Comparison of ENCODE assay signal across 12 cellular contexts in the genomic region with DNA sequence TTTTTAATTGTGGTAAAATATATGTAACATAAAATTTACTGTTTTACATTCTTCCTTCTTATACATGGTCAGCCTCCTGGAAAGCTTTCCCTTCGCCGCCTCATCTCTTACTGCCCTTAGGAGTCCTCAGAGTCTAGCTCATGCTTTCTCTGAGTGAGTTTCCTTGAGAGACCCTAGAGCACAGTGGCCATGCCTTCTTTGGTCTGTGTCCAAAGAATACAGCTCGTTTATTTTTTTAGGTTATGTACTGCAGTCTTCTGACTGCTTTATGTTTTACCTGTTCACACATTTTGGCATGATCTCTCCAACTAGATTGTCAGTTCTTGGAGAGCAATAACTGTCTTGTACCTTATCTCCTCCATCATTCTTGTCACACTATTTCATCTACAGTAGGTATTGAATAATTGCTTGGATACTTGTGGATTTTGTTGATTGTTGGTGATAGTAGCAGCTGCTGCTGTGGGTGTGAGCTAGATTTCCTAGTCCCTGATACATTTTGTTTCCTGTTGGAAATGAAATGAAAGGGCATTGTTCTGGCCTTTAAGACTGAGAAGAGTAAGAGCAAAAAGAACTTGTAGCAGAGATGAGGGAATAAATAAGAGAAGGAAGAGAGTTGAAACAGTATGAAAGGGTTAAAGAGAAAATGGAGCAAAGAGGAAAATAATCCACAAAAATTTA. TPM values are rescaled to one million over a fixed set of nuclear protein-coding genes. Genes with fewer than 3 reads are reported as not detected.
DNase-seq lines count a peak whose midpoint lies in the region; ATAC-seq and TF ChIP-seq lines count a peak whose summit lies in the region.
"Had no signal": no experiment of that assay in that cellular context is flagged by ENCODE, and none has a peak within 500 bp of the region (broad histone marks: within the 10 kb centered on the region; RNA-seq: fewer than 3 reads in every experiment).

No MANE protein-coding gene starts in this region.

- H3K27ac ChIP-seq in GM23338 (ENCODE audit: low read depth), result 0 out of 2 replicates have a peak overlapping the region, but pooled peaks have one; percentile 36
- H3K27ac ChIP-seq: neutrophil had no signal

- peaks cover 46% of the 10 kb centered on the region for H3K36me3 ChIP-seq in GM23338 (ENCODE audit: insufficient read depth)

- peak overlapping the region; percentile 70 for H3K4me3 Mint-ChIP-seq in T-helper 2 cell treated with Interferon-gamma antibody and Interleukin-4, amounts not matched to agents 5 μg/mL and 100 μg/mL, for 36 hours
- no peak overlapping the region for H3K4me3 Mint-ChIP-seq in GM23338
- H3K4me3 Mint-ChIP-seq in activated naive CD8-positive, alpha-beta T cell treated with anti-CD3 and anti-CD28 coated beads, Interleukin-2, amount 50 U/mL, for 24 hours, result peak overlapping the region; percentile 3
- H3K4me3 Mint-ChIP-seq in naive thymus-derived CD8-positive, alpha-beta T cell, result peak overlapping the region in 9 of 10 donors; percentile 0 to 75 (median 43)

- ATAC-seq in GM23338, result no peak
- no peak for ATAC-seq in activated naive CD8-positive, alpha-beta T cell treated with anti-CD3 and anti-CD28 coated beads, Interleukin-2, amount 50 U/mL, for 24 hours
- ATAC-seq in naive thymus-derived CD8-positive, alpha-beta T cell, result no peak
- ATAC-seq in GM18511 (IDR thresholded peaks at IDR 0.05; ENCODE audit: unreplicated experiment), result no peak
- no peak for ATAC-seq in HG02884 (IDR thresholded peaks at IDR 0.05; ENCODE audit: unreplicated experiment)

- POLR2A ChIA-PET in naive thymus-derived CD8-positive, alpha-beta T cell (lab: Charles Lee), result interaction anchor here (0.5 to 1.5 kb wide), 4 partner anchors 10 to 370 kb away, joined by 3 to 6 read pairs (median 3); partner anchors contain the start of gene ARIH2

- H3K4me3 ChIP-seq in GM23338, result no peak overlapping the region

- peaks cover 59% of the 10 kb centered on the region for H3K4me1 Mint-ChIP-seq in T-helper 2 cell treated with Interferon-gamma antibody and Interleukin-4, amounts not matched to agents 5 μg/mL and 100 μg/mL, for 36 hours (ENCODE audit: low read depth)
- no peaks in the 10 kb centered on the region; the same call in 2 of the 3 replicates for H3K4me1 Mint-ChIP-seq in GM23338
- peaks cover 77% of the 10 kb centered on the region for H3K4me1 Mint-ChIP-seq in activated naive CD8-positive, alpha-beta T cell treated with anti-CD3 and anti-CD28 coated beads, Interleukin-2, amount 50 U/mL, for 24 hours
- peaks cover 38 to 77% (median 68%) of the 10 kb centered on the region in 4 donors for H3K4me1 Mint-ChIP-seq in naive thymus-derived CD8-positive, alpha-beta T cell

- H4K20me1 ChIP-seq in GM23338 (replicated peaks; ENCODE audit: insufficient read depth), result peaks cover 50% of the 10 kb centered on the region

- H3K36me3 Mint-ChIP-seq in T-helper 2 cell treated with Interferon-gamma antibody and Interleukin-4, amounts not matched to agents 5 μg/mL and 100 μg/mL, for 36 hours (ENCODE audit: low read depth), result peaks cover 74% of the 10 kb centered on the region
- H3K36me3 Mint-ChIP-seq in GM23338 (ENCODE audit: low read depth), result peaks cover 88% of the 10 kb centered on the region
- H3K36me3 Mint-ChIP-seq in activated naive CD8-positive, alpha-beta T cell treated with anti-CD3 and anti-CD28 coated beads, Interleukin-2, amount 50 U/mL, for 24 hours (ENCODE audit: low read depth), result peaks cover 68% of the 10 kb centered on the region
- H3K36me3 Mint-ChIP-seq in naive thymus-derived CD8-positive, alpha-beta T cell, result peaks cover 14 to 89% (median 33%) of the 10 kb centered on the region in 3 donors

- no peaks in the 10 kb centered on the region for H3K4me1 ChIP-seq in GM23338 (ENCODE audit: insufficient read depth)

- H3K9me2 ChIP-seq in GM23338 (ENCODE audit: insufficient read depth), result no peaks in the 10 kb centered on the region

- H3F3A ChIP-seq in GM23338 (replicated peaks; ENCODE audit: low read depth), result peaks cover 6% of the 10 kb centered on the region; the same call in 1 of the 2 replicates

- H2AFZ ChIP-seq in GM23338, result no peak overlapping the region

- H3K27ac Mint-ChIP-seq in T-helper 2 cell treated with Interferon-gamma antibody and Interleukin-4, amounts not matched to agents 5 μg/mL and 100 μg/mL, for 36 hours, result peak overlapping the region; percentile 65
- no peak overlapping the region for H3K27ac Mint-ChIP-seq in GM23338
- no peak overlapping the region for H3K27ac Mint-ChIP-seq in activated naive CD8-positive, alpha-beta T cell treated with anti-CD3 and anti-CD28 coated beads, Interleukin-2, amount 50 U/mL, for 24 hours
- peak overlapping the region in 8 of 10 donors; percentile 3 to 82 (median 42) for H3K27ac Mint-ChIP-seq in naive thymus-derived CD8-positive, alpha-beta T cell

- DNase-seq in T-helper 2 cell treated with Interferon-gamma antibody and Interleukin-4, amounts not matched to agents 5 μg/mL and 100 μg/mL, for 36 hours (ENCODE audit: low spot score), result no peak
- DNase-seq in T-helper 2 cell (no peak), GM23338 (ENCODE audit: low spot score) (no peak), T1000 (lab: John Stamatoyannopoulos, UW) (no peak)
- no peak for DNase-seq in activated naive CD8-positive, alpha-beta T cell treated with anti-CD3 and anti-CD28 coated beads, Interleukin-2, amount 50 U/mL, for 24 hours
- no peak for DNase-seq in naive thymus-derived CD8-positive, alpha-beta T cell
- DNase-seq: activated CD4-positive, CD25-positive, alpha-beta regulatory T cell treated with anti-CD3 and anti-CD28 coated beads, Interleukin-2, amount 50 U/mL, for 72 hours; NCI-H2081 treated with DMSO at 0.1 percent for 48 hours; NK-92 treated with Interleukin-12 subunit alpha and Interleukin-12 subunit beta, amount 100 ng/mL, for 24 hours had no signal

- peaks cover 100% of the 10 kb centered on the region for H3K79me2 ChIP-seq in GM23338 (replicated peaks; ENCODE audit: insufficient read depth)

- no peaks in the 10 kb centered on the region for H3K9me3 Mint-ChIP-seq in T-helper 2 cell treated with Interferon-gamma antibody and Interleukin-4, amounts not matched to agents 5 μg/mL and 100 μg/mL, for 36 hours
- H3K9me3 Mint-ChIP-seq in GM23338, result no peaks in the 10 kb centered on the region
- H3K9me3 Mint-ChIP-seq in activated naive CD8-positive, alpha-beta T cell treated with anti-CD3 and anti-CD28 coated beads, Interleukin-2, amount 50 U/mL, for 24 hours, result no peaks in the 10 kb centered on the region
- no peaks in the 10 kb centered on the region for H3K9me3 Mint-ChIP-seq in naive thymus-derived CD8-positive, alpha-beta T cell

- no peaks in the 10 kb centered on the region for H3K27me3 ChIP-seq in GM23338 (ENCODE audit: insufficient read depth)
- H3K27me3 ChIP-seq: neutrophil had no signal

- TF ChIP-seq CTCF in GM23338 (conservative IDR thresholded peaks at IDR 0.05; ENCODE audit: low read depth in 2 of 2), result no peak

- H3K4me2 ChIP-seq in GM23338, result no peak overlapping the region

- no peaks in the 10 kb centered on the region for H3K27me3 Mint-ChIP-seq in T-helper 2 cell treated with Interferon-gamma antibody and Interleukin-4, amounts not matched to agents 5 μg/mL and 100 μg/mL, for 36 hours (ENCODE audit: low read depth)
- peaks cover 4% of the 10 kb centered on the region for H3K27me3 Mint-ChIP-seq in GM23338 (ENCODE audit: insufficient read depth, low read depth, poor library complexity)
- no peaks in the 10 kb centered on the region for H3K27me3 Mint-ChIP-seq in activated naive CD8-positive, alpha-beta T cell treated with anti-CD3 and anti-CD28 coated beads, Interleukin-2, amount 50 U/mL, for 24 hours
- H3K27me3 Mint-ChIP-seq in naive thymus-derived CD8-positive, alpha-beta T cell, result no peaks in the 10 kb centered on the region

RNA-seq across cellular contexts. Expression of gene ARIH2, which starts 10.9 kb away (rescaled TPM):
- 83.0 and 118 TPM in 2 replicates for total RNA-seq in GM23338 (2014; rRNA removed; shearing (Covaris generic))
- polyA plus RNA-seq in GM23338 (2016; fragmentation: Nextera tagmentation; extraction: Ambion mirVana), result 70.3 and 76.4 TPM in 2 replicates
- total RNA-seq in naive thymus-derived CD8-positive, alpha-beta T cell, result 100 to 1,000 TPM; 162 to 167 TPM
- polyA plus RNA-seq in naive thymus-derived CD8-positive, alpha-beta T cell, result 100 to 1,000 TPM in 2 of 3 donors, 10 to 100 TPM in 1; 92.7 to 119 (median 101) TPM

RNA-seq across cellular contexts. Expression of gene SLC25A20, which starts 30.8 kb away (rescaled TPM):
- 4.3 and 4.4 TPM in 2 replicates for total RNA-seq in GM23338 (2014; rRNA removed; shearing (Covaris generic))
- polyA plus RNA-seq in GM23338 (2016; fragmentation: Nextera tagmentation; extraction: Ambion mirVana), result 3.0 TPM in 2 replicates
- total RNA-seq in naive thymus-derived CD8-positive, alpha-beta T cell, result 10 to 100 TPM; 10.5 to 12.5 TPM
- polyA plus RNA-seq in naive thymus-derived CD8-positive, alpha-beta T cell, result 10 to 100 TPM; 13.7 to 44.6 (median 19.4) TPM

Comparison
In these comparisons a context has a peak if more than half of its experiments do, and no peak if none do; other contexts are left out.
1. H3K27ac Mint-ChIP-seq: peak in T-helper 2 cell treated with Interferon-gamma antibody and Interleukin-4, amounts not matched to agents 5 μg/mL and 100 μg/mL, for 36 hours (single experiment) and naive thymus-derived CD8-positive, alpha-beta T cell (8 of 10); none in GM23338 (single experiment) and activated naive CD8-positive, alpha-beta T cell treated with anti-CD3 and anti-CD28 coated beads, Interleukin-2, amount 50 U/mL, for 24 hours (single experiment).